Comparison of ENCODE assay signal across 1 cellular context in the genomic region with DNA sequence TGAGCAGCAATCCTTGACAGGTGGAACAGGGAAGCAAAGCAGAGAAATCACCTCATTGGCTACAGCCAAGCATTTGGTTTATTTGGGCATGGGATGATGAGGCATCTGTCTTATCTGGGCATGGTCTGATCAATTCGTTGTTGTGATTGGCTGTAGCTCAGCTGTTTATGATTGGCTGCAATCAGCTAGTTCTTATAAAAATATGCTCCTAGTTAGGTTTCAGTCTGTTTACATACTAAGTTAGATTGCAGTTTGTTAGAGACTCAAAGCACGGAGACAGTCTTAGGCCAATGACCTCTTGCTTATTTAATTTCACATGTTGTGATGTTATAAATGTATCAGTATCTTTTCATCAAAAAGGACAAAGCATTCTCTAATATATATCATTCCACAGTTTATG.
TF ChIP-seq lines count a peak whose summit lies in the region.

No MANE protein-coding gene starts in this region.

TF ChIP-seq in SK-N-SH treated with all-trans-retinoic acid at 6 μM for 48 hours, 23 proteins besides CTCF, POLR2A, EP300 and RAD21 (continued from another document):
- TF ChIP-seq, protein P1, sequence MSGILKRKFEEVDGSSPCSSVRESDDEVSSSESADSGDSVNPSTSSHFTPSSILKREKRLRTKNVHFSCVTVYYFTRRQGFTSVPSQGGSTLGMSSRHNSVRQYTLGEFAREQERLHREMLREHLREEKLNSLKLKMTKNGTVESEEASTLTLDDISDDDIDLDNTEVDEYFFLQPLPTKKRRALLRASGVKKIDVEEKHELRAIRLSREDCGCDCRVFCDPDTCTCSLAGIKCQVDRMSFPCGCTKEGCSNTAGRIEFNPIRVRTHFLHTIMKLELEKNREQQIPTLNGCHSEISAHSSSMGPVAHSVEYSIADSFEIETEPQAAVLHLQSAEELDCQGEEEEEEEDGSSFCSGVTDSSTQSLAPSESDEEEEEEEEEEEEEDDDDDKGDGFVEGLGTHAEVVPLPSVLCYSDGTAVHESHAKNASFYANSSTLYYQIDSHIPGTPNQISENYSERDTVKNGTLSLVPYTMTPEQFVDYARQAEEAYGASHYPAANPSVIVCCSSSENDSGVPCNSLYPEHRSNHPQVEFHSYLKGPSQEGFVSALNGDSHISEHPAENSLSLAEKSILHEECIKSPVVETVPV (CRISPR knock-in tag; IDR thresholded peaks at IDR 0.05): no peak
- TF ChIP-seq ARNTL (CRISPR knock-in tag; IDR thresholded peaks at IDR 0.05; ENCODE audit: borderline replicate concordance, low read depth) (no peak), OSR1 (CRISPR knock-in tag; IDR thresholded peaks at IDR 0.05) (no peak), ESRRG (CRISPR knock-in tag; IDR thresholded peaks at IDR 0.05) (no peak), CSDC2 (CRISPR knock-in tag; IDR thresholded peaks at IDR 0.05) (no peak)
- TF ChIP-seq, protein P2, sequence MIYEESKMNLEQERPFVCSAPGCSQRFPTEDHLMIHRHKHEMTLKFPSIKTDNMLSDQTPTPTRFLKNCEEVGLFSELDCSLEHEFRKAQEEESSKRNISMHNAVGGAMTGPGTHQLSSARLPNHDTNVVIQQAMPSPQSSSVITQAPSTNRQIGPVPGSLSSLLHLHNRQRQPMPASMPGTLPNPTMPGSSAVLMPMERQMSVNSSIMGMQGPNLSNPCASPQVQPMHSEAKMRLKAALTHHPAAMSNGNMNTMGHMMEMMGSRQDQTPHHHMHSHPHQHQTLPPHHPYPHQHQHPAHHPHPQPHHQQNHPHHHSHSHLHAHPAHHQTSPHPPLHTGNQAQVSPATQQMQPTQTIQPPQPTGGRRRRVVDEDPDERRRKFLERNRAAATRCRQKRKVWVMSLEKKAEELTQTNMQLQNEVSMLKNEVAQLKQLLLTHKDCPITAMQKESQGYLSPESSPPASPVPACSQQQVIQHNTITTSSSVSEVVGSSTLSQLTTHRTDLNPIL (CRISPR knock-in tag; IDR thresholded peaks at IDR 0.05; ENCODE audit: low read depth): no peak
- TF ChIP-seq, protein P3, sequence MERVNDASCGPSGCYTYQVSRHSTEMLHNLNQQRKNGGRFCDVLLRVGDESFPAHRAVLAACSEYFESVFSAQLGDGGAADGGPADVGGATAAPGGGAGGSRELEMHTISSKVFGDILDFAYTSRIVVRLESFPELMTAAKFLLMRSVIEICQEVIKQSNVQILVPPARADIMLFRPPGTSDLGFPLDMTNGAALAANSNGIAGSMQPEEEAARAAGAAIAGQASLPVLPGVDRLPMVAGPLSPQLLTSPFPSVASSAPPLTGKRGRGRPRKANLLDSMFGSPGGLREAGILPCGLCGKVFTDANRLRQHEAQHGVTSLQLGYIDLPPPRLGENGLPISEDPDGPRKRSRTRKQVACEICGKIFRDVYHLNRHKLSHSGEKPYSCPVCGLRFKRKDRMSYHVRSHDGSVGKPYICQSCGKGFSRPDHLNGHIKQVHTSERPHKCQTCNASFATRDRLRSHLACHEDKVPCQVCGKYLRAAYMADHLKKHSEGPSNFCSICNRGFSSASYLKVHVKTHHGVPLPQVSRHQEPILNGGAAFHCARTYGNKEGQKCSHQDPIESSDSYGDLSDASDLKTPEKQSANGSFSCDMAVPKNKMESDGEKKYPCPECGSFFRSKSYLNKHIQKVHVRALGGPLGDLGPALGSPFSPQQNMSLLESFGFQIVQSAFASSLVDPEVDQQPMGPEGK (CRISPR knock-in tag; IDR thresholded peaks at IDR 0.05; ENCODE audit: borderline replicate concordance): no peak
- TF ChIP-seq, protein P4, sequence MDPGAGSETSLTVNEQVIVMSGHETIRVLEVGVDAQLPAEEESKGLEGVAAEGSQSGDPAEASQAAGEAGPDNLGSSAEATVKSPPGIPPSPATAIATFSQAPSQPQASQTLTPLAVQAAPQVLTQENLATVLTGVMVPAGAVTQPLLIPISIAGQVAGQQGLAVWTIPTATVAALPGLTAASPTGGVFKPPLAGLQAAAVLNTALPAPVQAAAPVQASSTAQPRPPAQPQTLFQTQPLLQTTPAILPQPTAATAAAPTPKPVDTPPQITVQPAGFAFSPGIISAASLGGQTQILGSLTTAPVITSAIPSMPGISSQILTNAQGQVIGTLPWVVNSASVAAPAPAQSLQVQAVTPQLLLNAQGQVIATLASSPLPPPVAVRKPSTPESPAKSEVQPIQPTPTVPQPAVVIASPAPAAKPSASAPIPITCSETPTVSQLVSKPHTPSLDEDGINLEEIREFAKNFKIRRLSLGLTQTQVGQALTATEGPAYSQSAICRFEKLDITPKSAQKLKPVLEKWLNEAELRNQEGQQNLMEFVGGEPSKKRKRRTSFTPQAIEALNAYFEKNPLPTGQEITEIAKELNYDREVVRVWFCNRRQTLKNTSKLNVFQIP (CRISPR knock-in tag; IDR thresholded peaks at IDR 0.05; ENCODE audit: borderline replicate concordance, low read depth): no peak
